Comparison of ENCODE assay signal across 20 cellular contexts in genomic region chrX:107704181-107704580, GRCh38.
A peak's percentile ranks its signal among the peaks of the same experiment; 100 is the strongest.
DNase-seq lines count a peak whose midpoint lies in the region; ATAC-seq and TF ChIP-seq lines count a peak whose summit lies in the region.
"Had no signal": no experiment of that assay in that cellular context is flagged by ENCODE, and none has a peak within 500 bp of the region (broad histone marks: within the 10 kb centered on the region; RNA-seq: fewer than 3 reads in every experiment).

No MANE protein-coding gene starts in this region.

- peaks cover 13% of the 10 kb centered on the region for H3K4me1 ChIP-seq in neural progenitor cell
- H3K4me1 ChIP-seq: SJSA1 had no signal

- no peaks in the 10 kb centered on the region for H3K36me3 ChIP-seq in neural progenitor cell
- H3K36me3 ChIP-seq: BLaER1, SJSA1 had no signal

- peaks cover 3% of the 10 kb centered on the region for H3K4me1 Mint-ChIP-seq in activated naive CD8-positive, alpha-beta T cell treated with anti-CD3 and anti-CD28 coated beads, Interleukin-2, amount 10 ng/mL, durations not matched to agents 7 days and 5 days
- peaks cover 8% of the 10 kb centered on the region for H3K4me1 Mint-ChIP-seq in activated naive CD8-positive, alpha-beta T cell treated with anti-CD3 and anti-CD28 coated beads for 36 hours
- peaks cover 17% of the 10 kb centered on the region for H3K4me1 Mint-ChIP-seq in neural progenitor cell

- no peaks in the 10 kb centered on the region for H4K20me1 ChIP-seq in neural progenitor cell (ENCODE audit: low read depth)
- H4K20me1 ChIP-seq: BLaER1 had no signal

- H3K27ac ChIP-seq in neural progenitor cell: no peak overlapping the region
- H3K27ac ChIP-seq: BLaER1, SJSA1 had no signal

- H3K4me2 ChIP-seq in neural progenitor cell: no peak overlapping the region
- H3K4me2 ChIP-seq: BLaER1 had no signal

- no peak for DNase-seq in activated naive CD8-positive, alpha-beta T cell treated with anti-CD3 and anti-CD28 coated beads, Interleukin-2, amount 10 ng/mL, durations not matched to agents 7 days and 5 days
- no peak for DNase-seq in activated naive CD8-positive, alpha-beta T cell treated with anti-CD3 and anti-CD28 coated beads for 36 hours
- DNase-seq in kidney glomerular epithelial cell (lab: John Stamatoyannopoulos, UW) (peak; percentile 69), neural progenitor cell (ENCODE audit: low spot score) (no peak), NCI-H2029 (lab: John Stamatoyannopoulos, UW) (no peak), dermis blood vessel endothelial cell (no peak), NCI-H2227 treated with DMSO at 0.1 percent for 48 hours (lab: John Stamatoyannopoulos, UW) (no peak), midbrain (lab: John Stamatoyannopoulos, UW) (no peak)
- DNase-seq: 8988T; CD8-positive, alpha-beta memory T cell; DND-41; GOT3; KBM-7; MV-4-11; NCI-H1417; NCI-H187 treated with DMSO at 0.1 percent for 48 hours; NCI-H510A treated with DMSO at 0.1 percent for 48 hours; NCI-H82 had no signal

- H3K36me3 Mint-ChIP-seq in activated naive CD8-positive, alpha-beta T cell treated with anti-CD3 and anti-CD28 coated beads, Interleukin-2, amount 10 ng/mL, durations not matched to agents 7 days and 5 days: no peaks in the 10 kb centered on the region
- no peaks in the 10 kb centered on the region for H3K36me3 Mint-ChIP-seq in activated naive CD8-positive, alpha-beta T cell treated with anti-CD3 and anti-CD28 coated beads for 36 hours
- no peaks in the 10 kb centered on the region for H3K36me3 Mint-ChIP-seq in neural progenitor cell

- POLR2A ChIA-PET in activated naive CD8-positive, alpha-beta T cell treated with anti-CD3 and anti-CD28 coated beads, Interleukin-2, amount 10 ng/mL, durations not matched to agents 7 days and 5 days (lab: Charles Lee): no interaction called here

- no peak overlapping the region for H3K4me3 Mint-ChIP-seq in activated naive CD8-positive, alpha-beta T cell treated with anti-CD3 and anti-CD28 coated beads, Interleukin-2, amount 10 ng/mL, durations not matched to agents 7 days and 5 days
- H3K4me3 Mint-ChIP-seq in activated naive CD8-positive, alpha-beta T cell treated with anti-CD3 and anti-CD28 coated beads for 36 hours: no peak overlapping the region
- no peak overlapping the region for H3K4me3 Mint-ChIP-seq in neural progenitor cell
- H3K4me3 Mint-ChIP-seq: CD8-positive, alpha-beta memory T cell had no signal

- H2AFZ ChIP-seq in neural progenitor cell (replicated peaks): no peak overlapping the region

- no peaks in the 10 kb centered on the region for H3K9me3 Mint-ChIP-seq in activated naive CD8-positive, alpha-beta T cell treated with anti-CD3 and anti-CD28 coated beads, Interleukin-2, amount 10 ng/mL, durations not matched to agents 7 days and 5 days
- no peaks in the 10 kb centered on the region for H3K9me3 Mint-ChIP-seq in activated naive CD8-positive, alpha-beta T cell treated with anti-CD3 and anti-CD28 coated beads for 36 hours
- H3K9me3 Mint-ChIP-seq in neural progenitor cell: no peaks in the 10 kb centered on the region
- H3K9me3 Mint-ChIP-seq: CD8-positive, alpha-beta memory T cell had no signal

- no peaks in the 10 kb centered on the region for H3K79me2 ChIP-seq in neural progenitor cell (ENCODE audit: low read depth)

- no peak overlapping the region for H3K9ac ChIP-seq in neural progenitor cell
- H3K9ac ChIP-seq: BLaER1 had no signal

- ATAC-seq in activated naive CD8-positive, alpha-beta T cell treated with anti-CD3 and anti-CD28 coated beads, Interleukin-2, amount 10 ng/mL, durations not matched to agents 7 days and 5 days (ENCODE audit: low read depth): no peak

- no peaks in the 10 kb centered on the region for H3K27me3 ChIP-seq in neural progenitor cell
- H3K27me3 ChIP-seq: SJSA1 had no signal

- H3F3A ChIP-seq in neural progenitor cell (ENCODE audit: low read depth): no peaks in the 10 kb centered on the region

- no peaks in the 10 kb centered on the region for H3K9me3 ChIP-seq in neural progenitor cell (ENCODE audit: low read depth)
- H3K9me3 ChIP-seq: BLaER1, SJSA1 had no signal

- H3K27ac Mint-ChIP-seq in activated naive CD8-positive, alpha-beta T cell treated with anti-CD3 and anti-CD28 coated beads, Interleukin-2, amount 10 ng/mL, durations not matched to agents 7 days and 5 days: peak overlapping the region; percentile 22
- no peak overlapping the region for H3K27ac Mint-ChIP-seq in activated naive CD8-positive, alpha-beta T cell treated with anti-CD3 and anti-CD28 coated beads for 36 hours
- peak overlapping the region; percentile 15 for H3K27ac Mint-ChIP-seq in neural progenitor cell

- no peaks in the 10 kb centered on the region for H3K27me3 Mint-ChIP-seq in activated naive CD8-positive, alpha-beta T cell treated with anti-CD3 and anti-CD28 coated beads, Interleukin-2, amount 10 ng/mL, durations not matched to agents 7 days and 5 days
- H3K27me3 Mint-ChIP-seq in activated naive CD8-positive, alpha-beta T cell treated with anti-CD3 and anti-CD28 coated beads for 36 hours: no peaks in the 10 kb centered on the region
- H3K27me3 Mint-ChIP-seq in neural progenitor cell (ENCODE audit: insufficient read depth, low read depth): peaks cover 2% of the 10 kb centered on the region

- no peak for TF ChIP-seq CTCF in neural progenitor cell (IDR thresholded peaks at IDR 0.05)

- no peak overlapping the region for H3K4me3 ChIP-seq in neural progenitor cell
- H3K4me3 ChIP-seq: BLaER1, SJSA1 had no signal
